ENCODE assay signal across 1 cellular context in genomic region chr2:151486100-151486499, GRCh38.
TF ChIP-seq lines count a peak whose summit lies in the region.

No MANE protein-coding gene starts in this region.

TF ChIP-seq in K562, 482 proteins besides CTCF, POLR2A, EP300 and RAD21 (continued from another document):
- TF ChIP-seq, protein P1, sequence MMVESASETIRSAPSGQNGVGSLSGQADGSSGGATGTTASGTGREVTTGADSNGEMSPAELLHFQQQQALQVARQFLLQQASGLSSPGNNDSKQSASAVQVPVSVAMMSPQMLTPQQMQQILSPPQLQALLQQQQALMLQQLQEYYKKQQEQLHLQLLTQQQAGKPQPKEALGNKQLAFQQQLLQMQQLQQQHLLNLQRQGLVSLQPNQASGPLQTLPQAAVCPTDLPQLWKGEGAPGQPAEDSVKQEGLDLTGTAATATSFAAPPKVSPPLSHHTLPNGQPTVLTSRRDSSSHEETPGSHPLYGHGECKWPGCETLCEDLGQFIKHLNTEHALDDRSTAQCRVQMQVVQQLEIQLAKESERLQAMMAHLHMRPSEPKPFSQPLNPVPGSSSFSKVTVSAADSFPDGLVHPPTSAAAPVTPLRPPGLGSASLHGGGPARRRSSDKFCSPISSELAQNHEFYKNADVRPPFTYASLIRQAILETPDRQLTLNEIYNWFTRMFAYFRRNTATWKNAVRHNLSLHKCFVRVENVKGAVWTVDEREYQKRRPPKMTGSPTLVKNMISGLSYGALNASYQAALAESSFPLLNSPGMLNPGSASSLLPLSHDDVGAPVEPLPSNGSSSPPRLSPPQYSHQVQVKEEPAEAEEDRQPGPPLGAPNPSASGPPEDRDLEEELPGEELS (CRISPR knock-in tag; IDR thresholded peaks at IDR 0.05; ENCODE audit: borderline replicate concordance), result no peak
- TF ChIP-seq ZNF232 (CRISPR knock-in tag; IDR thresholded peaks at IDR 0.05), result no peak
- no peak for TF ChIP-seq ZSCAN32 (CRISPR knock-in tag; IDR thresholded peaks at IDR 0.05)
- TF ChIP-seq ZSCAN29 (IDR thresholded peaks at IDR 0.05), result no peak
- no peak for TF ChIP-seq HOXB6 (CRISPR knock-in tag; IDR thresholded peaks at IDR 0.05; ENCODE audit: borderline replicate concordance)
- TF ChIP-seq, protein P2, sequence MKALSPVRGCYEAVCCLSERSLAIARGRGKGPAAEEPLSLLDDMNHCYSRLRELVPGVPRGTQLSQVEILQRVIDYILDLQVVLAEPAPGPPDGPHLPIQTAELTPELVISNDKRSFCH (CRISPR knock-in tag; IDR thresholded peaks at IDR 0.05), result no peak
- TF ChIP-seq, protein P2 (tag; IDR thresholded peaks at IDR 0.05), result no peak
- no peak for TF ChIP-seq BDP1 (IDR thresholded peaks at IDR 0.05; ENCODE audit: insufficient read depth, insufficient read length)
- no peak for TF ChIP-seq ZNF12 (CRISPR knock-in tag; IDR thresholded peaks at IDR 0.05)
- TF ChIP-seq CC2D1A (IDR thresholded peaks at IDR 0.05), result no peak
- TF ChIP-seq, protein P3, sequence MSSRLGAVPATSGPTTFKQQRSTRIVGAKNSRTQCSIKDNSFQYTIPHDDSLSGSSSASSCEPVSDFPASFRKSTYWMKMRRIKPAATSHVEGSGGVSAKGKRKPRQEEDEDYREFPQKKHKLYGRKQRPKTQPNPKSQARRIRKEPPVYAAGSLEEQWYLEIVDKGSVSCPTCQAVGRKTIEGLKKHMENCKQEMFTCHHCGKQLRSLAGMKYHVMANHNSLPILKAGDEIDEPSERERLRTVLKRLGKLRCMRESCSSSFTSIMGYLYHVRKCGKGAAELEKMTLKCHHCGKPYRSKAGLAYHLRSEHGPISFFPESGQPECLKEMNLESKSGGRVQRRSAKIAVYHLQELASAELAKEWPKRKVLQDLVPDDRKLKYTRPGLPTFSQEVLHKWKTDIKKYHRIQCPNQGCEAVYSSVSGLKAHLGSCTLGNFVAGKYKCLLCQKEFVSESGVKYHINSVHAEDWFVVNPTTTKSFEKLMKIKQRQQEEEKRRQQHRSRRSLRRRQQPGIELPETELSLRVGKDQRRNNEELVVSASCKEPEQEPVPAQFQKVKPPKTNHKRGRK (tag; IDR thresholded peaks at IDR 0.05), result no peak
- no peak for TF ChIP-seq PTBP1 (IDR thresholded peaks at IDR 0.05; ENCODE audit: low read depth, low read length)
- no peak for TF ChIP-seq NR3C1 (CRISPR knock-in tag; IDR thresholded peaks at IDR 0.05)
- TF ChIP-seq GTF2A2 (tag; IDR thresholded peaks at IDR 0.05), result no peak
- no peak for TF ChIP-seq ZNF76 (CRISPR knock-in tag; IDR thresholded peaks at IDR 0.05; ENCODE audit: borderline replicate concordance)
